17 cellular contexts compared by ENCODE assay signal in genomic region chr7:43879477-43879876, GRCh38. TPM values are rescaled to one million over a fixed set of nuclear protein-coding genes. Genes with fewer than 3 reads are reported as not detected.
DNase-seq lines count a peak whose midpoint lies in the region; ATAC-seq, FAIRE-seq and TF ChIP-seq lines count a peak whose summit lies in the region.
"Had no signal": no experiment of that assay in that cellular context is flagged by ENCODE, and none has a peak within 500 bp of the region (broad histone marks: within the 10 kb centered on the region; RNA-seq: fewer than 3 reads in every experiment).

No MANE protein-coding gene starts in this region.

- no peaks in the 10 kb centered on the region for H3K9me3 ChIP-seq in psoas muscle
- H3K9me3 ChIP-seq: heart left ventricle, SJSA1 had no signal

- no peaks in the 10 kb centered on the region for H3K27me3 ChIP-seq in psoas muscle (ENCODE audit: insufficient read depth in 3 of 3, low read length in 2 of 3)
- H3K27me3 ChIP-seq: heart left ventricle, SJSA1 had no signal

- peaks cover 3 to 94% of the 10 kb centered on the region in 2 donors for H3K36me3 ChIP-seq in psoas muscle (ENCODE audit: insufficient read depth in 1 of 2, low read depth in 1 of 2)

- peaks cover 33% of the 10 kb centered on the region for H3K4me1 ChIP-seq in psoas muscle

- peak; percentile 87 for FAIRE-seq in RCC 7860 (lab: Jason Lieb, UNC)

- DNase-seq in Daoy (ENCODE audit: low read depth) (peak; percentile 83), RCC 7860 (ENCODE audit: low spot score) (peak; percentile 70), epithelial cell of esophagus (ENCODE audit: low read depth) (peak; percentile 71), psoas muscle (no peak), NCI-H2029 (lab: John Stamatoyannopoulos, UW) (no peak)
- DNase-seq in activated CD4-positive, CD25-positive, alpha-beta regulatory T cell treated with anti-CD3 and anti-CD28 coated beads, Interleukin-2, amount 50 U/mL, for 72 hours = no peak
- DNase-seq: activated T-cell treated with anti-CD3 and anti-CD28 coated beads, Interleukin-2, amount 50 U/mL, for 4 hours; COR-L47; heart left ventricle; NCI-H1436; stimulated activated CD4-positive, alpha-beta T cell treated with anti-CD3 and anti-CD28 coated beads, Interleukin-2, amount 100 ng/mL, for 24 hours had no signal

- H3K27ac ChIP-seq in psoas muscle = peak overlapping the region; percentile 9

- ATAC-seq in psoas muscle = no peak
- ATAC-seq in HG03135 (IDR thresholded peaks at IDR 0.05; ENCODE audit: unreplicated experiment) = no peak
- no peak for ATAC-seq in GM21717 (IDR thresholded peaks at IDR 0.05; ENCODE audit: unreplicated experiment)
- ATAC-seq: activated T-cell treated with anti-CD3 and anti-CD28 coated beads, Interleukin-2, amount 50 U/mL, for 4 hours; stimulated activated memory B cell treated with anti-CD40 and anti-IgM and Interleukin-4, amounts not matched to agents 10 μg/mL and 1 μg/mL and 100 μg/mL, for 72 hours; WTC11 had no signal

- TF ChIP-seq CTCF in epithelial cell of esophagus (IDR thresholded peaks at IDR 0.05; ENCODE audit: insufficient read depth, low read depth, low read length, missing control alignments) (no peak), psoas muscle (IDR thresholded peaks at IDR 0.05) (no peak)

- 55 to 67% (median 61%) methylated on average over 2 of the region's 2 CpGs for WGBS in psoas muscle, 3 donors

- H3K4me3 ChIP-seq in epithelial cell of esophagus (ENCODE audit: low read length) = no peak overlapping the region
- H3K4me3 ChIP-seq in psoas muscle = no peak overlapping the region
- H3K4me3 ChIP-seq: heart left ventricle, lung, SJSA1 had no signal

- intact Hi-C loops in psoas muscle (cut with DNase I) = no loop called here

RNA-seq across cellular contexts. Expression of gene MRPS24, which starts 10.2 kb away (rescaled TPM):
- total RNA-seq in Daoy (2014; rRNA removed; shearing (Covaris generic)) = 268 and 373 TPM in 2 replicates
- 100 to 1,000 TPM; 173 to 200 (median 189) TPM for total RNA-seq in psoas muscle
- 100 to 1,000 TPM; 262 to 430 (median 322) TPM for polyA plus RNA-seq in psoas muscle

RNA-seq across cellular contexts. Expression of gene URGCP, which starts 26.9 kb away (rescaled TPM):
- total RNA-seq in Daoy (2014; rRNA removed; shearing (Covaris generic)) = 46.2 and 55.7 TPM in 2 replicates
- 10 to 100 TPM; 41.3 to 54.4 (median 44.8) TPM for total RNA-seq in psoas muscle
- 10 to 100 TPM; 19.2 to 31.8 (median 22.4) TPM for polyA plus RNA-seq in psoas muscle

RNA-seq across cellular contexts. Expression of gene UBE2D4, which starts 46.8 kb away (rescaled TPM):
- 39.8 and 46.2 TPM in 2 replicates for total RNA-seq in Daoy (2014; rRNA removed; shearing (Covaris generic))
- total RNA-seq in psoas muscle = 10 to 100 TPM; 54.2 to 78.8 (median 69.1) TPM
- polyA plus RNA-seq in psoas muscle = 100 to 1,000 TPM in 1 of 3 donors, 10 to 100 TPM in 2; 50.2 to 118 (median 61.1) TPM

Comparison
In these comparisons a context has a peak if more than half of its experiments do, and no peak if none do; other contexts are left out.
1. DNase-seq: peak in Daoy (single experiment), RCC 7860 (single experiment) and epithelial cell of esophagus (single experiment); none in psoas muscle (0 of 2), NCI-H2029 (single experiment) and activated CD4-positive, CD25-positive, alpha-beta regulatory T cell treated with anti-CD3 and anti-CD28 coated beads, Interleukin-2, amount 50 U/mL, for 72 hours (single experiment).